In the genomic region with DNA sequence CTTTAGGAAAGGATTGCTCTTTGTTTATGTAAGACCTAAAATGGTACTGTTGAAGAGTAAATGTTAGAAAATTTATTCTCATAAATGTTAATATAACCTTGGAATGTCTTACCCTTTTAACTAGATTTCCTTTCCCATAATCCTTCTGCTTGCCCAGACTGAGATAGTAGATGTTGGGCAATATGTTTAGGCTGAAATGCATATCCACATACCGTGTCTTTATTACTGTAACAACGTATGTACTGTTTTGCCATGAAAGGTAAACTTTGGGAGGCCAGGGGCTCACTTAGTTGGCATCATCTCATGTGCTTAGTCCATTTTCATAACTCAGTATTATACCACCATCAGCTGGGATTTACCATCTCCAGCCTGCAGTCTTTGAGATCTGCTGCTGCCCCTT, we compare ENCODE assay signal across 28 cellular contexts.
"Had no signal": no experiment of that assay in that cellular context is flagged by ENCODE, and none has a peak within 500 bp of the region (broad histone marks: within the 10 kb centered on the region; RNA-seq: fewer than 3 reads in every experiment).

No MANE protein-coding gene starts in this region.

- H3K4me3 Mint-ChIP-seq: activated CD4-positive, alpha-beta memory T cell treated with anti-CD3 and anti-CD28 coated beads for 36 hours; activated CD4-positive, alpha-beta T cell treated with anti-CD3 and anti-CD28 coated beads, Interleukin-2, amount 10 ng/mL, durations not matched to agents 24 days and 14 days; activated naive CD4-positive, alpha-beta T cell treated with anti-CD3 and anti-CD28 coated beads, Interleukin-2, amount 10 ng/mL, durations not matched to agents 7 days and 5 days; activated naive CD8-positive, alpha-beta T cell treated with anti-CD3 and anti-CD28 coated beads, Interleukin-2, amount 10 ng/mL, durations not matched to agents 7 days and 5 days; activated T-helper 1 cell treated with anti-CD3 and anti-CD28 coated beads, Interleukin-12 subunit alpha, Interleukin-12 subunit beta, Interleukin-2, Interleukin-4 antibody, amounts not matched to agents 30 ng/mL and 10 ng/mL and 1 ng/mL, durations not matched to agents 14 hours and 24 hours and 36 hours; dendritic cell treated with granulocyte-macrophage colony-stimulating factor and Interleukin-4, amounts not matched to agents 40 ng/mL and 50 ng/mL, for 4 days; endodermal cell; memory B cell; naive thymus-derived CD4-positive, alpha-beta T cell had no signal

- ATAC-seq: esophagus mucosa; gastrocnemius medialis; naive thymus-derived CD4-positive, alpha-beta T cell; pancreas had no signal

- H3K27ac Mint-ChIP-seq: activated CD4-positive, alpha-beta memory T cell treated with anti-CD3 and anti-CD28 coated beads for 36 hours; activated CD4-positive, alpha-beta T cell treated with anti-CD3 and anti-CD28 coated beads, Interleukin-2, amount 10 ng/mL, durations not matched to agents 24 days and 14 days; activated naive CD4-positive, alpha-beta T cell treated with anti-CD3 and anti-CD28 coated beads, Interleukin-2, amount 10 ng/mL, durations not matched to agents 7 days and 5 days; activated T-helper 1 cell treated with anti-CD3 and anti-CD28 coated beads, Interleukin-12 subunit alpha, Interleukin-12 subunit beta, Interleukin-2, Interleukin-4 antibody, amounts not matched to agents 30 ng/mL and 10 ng/mL and 1 ng/mL, durations not matched to agents 14 hours and 24 hours and 36 hours; dendritic cell treated with granulocyte-macrophage colony-stimulating factor and Interleukin-4, amounts not matched to agents 40 ng/mL and 50 ng/mL, for 4 days had no signal

- H3K9me3 ChIP-seq: breast epithelium, gastrocnemius medialis, pancreas, prostate gland, tibial nerve had no signal

- H3K36me3 ChIP-seq: prostate gland had no signal

- H3K4me1 Mint-ChIP-seq: memory B cell had no signal

- H3K27me3 ChIP-seq: breast epithelium, gastrocnemius medialis, pancreas, tibial nerve had no signal

- H3K4me1 ChIP-seq: breast epithelium, gastrocnemius medialis had no signal

- DNase-seq: activated CD4-positive, alpha-beta memory T cell treated with anti-CD3 and anti-CD28 coated beads for 36 hours; activated CD4-positive, alpha-beta T cell treated with anti-CD3 and anti-CD28 coated beads, Interleukin-2, amount 10 ng/mL, durations not matched to agents 24 days and 14 days; activated CD4-positive, CD25-positive, alpha-beta regulatory T cell treated with anti-CD3 and anti-CD28 coated beads, Interleukin-2, amount 50 U/mL, for 72 hours; activated CD8-positive, alpha-beta memory T cell treated with anti-CD3 and anti-CD28 coated beads, Interleukin-2, amount 50 U/mL, for 4 hours; activated effector memory CD4-positive, alpha-beta T cell treated with anti-CD3 and anti-CD28 coated beads, Interleukin-2, amount 50 U/mL, for 16 hours; activated naive CD4-positive, alpha-beta T cell treated with anti-CD3 and anti-CD28 coated beads, Interleukin-2, amount 10 ng/mL, durations not matched to agents 7 days and 5 days; activated naive CD8-positive, alpha-beta T cell treated with anti-CD3 and anti-CD28 coated beads, Interleukin-2, amount 10 ng/mL, durations not matched to agents 7 days and 5 days; activated T-cell treated with anti-CD3 and anti-CD28 coated beads, Interleukin-2, amount 50 U/mL, for 1 hour; amygdala; central memory CD4-positive, alpha-beta T cell; endodermal cell; gastrocnemius medialis; hippocampal formation; kidney; midbrain; naive thymus-derived CD4-positive, alpha-beta T cell; pancreas; retina; stimulated activated CD4-positive, alpha-beta T cell treated with anti-CD3 and anti-CD28 coated beads, Interleukin-15, amount 100 ng/mL, for 24 hours; stimulated activated naive CD4-positive, alpha-beta T cell treated with Interleukin-2 at 50 U/mL for 16 hours; T-helper 9 cell had no signal

- H3K4me3 ChIP-seq: breast epithelium, gastrocnemius medialis, pancreas, prostate gland, tibial nerve had no signal

- H3K27ac ChIP-seq: gastrocnemius medialis, pancreas, prostate gland, tibial nerve had no signal

- H3K27me3 Mint-ChIP-seq: activated CD4-positive, alpha-beta memory T cell treated with anti-CD3 and anti-CD28 coated beads for 36 hours; activated CD4-positive, alpha-beta T cell treated with anti-CD3 and anti-CD28 coated beads, Interleukin-2, amount 10 ng/mL, durations not matched to agents 24 days and 14 days; activated naive CD4-positive, alpha-beta T cell treated with anti-CD3 and anti-CD28 coated beads, Interleukin-2, amount 10 ng/mL, durations not matched to agents 7 days and 5 days; activated naive CD8-positive, alpha-beta T cell treated with anti-CD3 and anti-CD28 coated beads, Interleukin-2, amount 10 ng/mL, durations not matched to agents 7 days and 5 days; dendritic cell treated with granulocyte-macrophage colony-stimulating factor and Interleukin-4, amounts not matched to agents 40 ng/mL and 50 ng/mL, for 4 days; memory B cell; naive thymus-derived CD4-positive, alpha-beta T cell had no signal

- H3K9me3 Mint-ChIP-seq: activated CD4-positive, alpha-beta memory T cell treated with anti-CD3 and anti-CD28 coated beads for 36 hours; activated CD4-positive, alpha-beta T cell treated with anti-CD3 and anti-CD28 coated beads, Interleukin-2, amount 10 ng/mL, durations not matched to agents 24 days and 14 days; activated naive CD4-positive, alpha-beta T cell treated with anti-CD3 and anti-CD28 coated beads, Interleukin-2, amount 10 ng/mL, durations not matched to agents 7 days and 5 days; activated naive CD8-positive, alpha-beta T cell treated with anti-CD3 and anti-CD28 coated beads, Interleukin-2, amount 10 ng/mL, durations not matched to agents 7 days and 5 days; activated T-helper 1 cell treated with anti-CD3 and anti-CD28 coated beads, Interleukin-12 subunit alpha, Interleukin-12 subunit beta, Interleukin-2, Interleukin-4 antibody, amounts not matched to agents 30 ng/mL and 10 ng/mL and 1 ng/mL, durations not matched to agents 14 hours and 24 hours and 36 hours; dendritic cell treated with granulocyte-macrophage colony-stimulating factor and Interleukin-4, amounts not matched to agents 40 ng/mL and 50 ng/mL, for 4 days; endodermal cell; memory B cell; naive thymus-derived CD4-positive, alpha-beta T cell had no signal
